ENCODE assay signal across 1 cellular context in the genomic region with DNA sequence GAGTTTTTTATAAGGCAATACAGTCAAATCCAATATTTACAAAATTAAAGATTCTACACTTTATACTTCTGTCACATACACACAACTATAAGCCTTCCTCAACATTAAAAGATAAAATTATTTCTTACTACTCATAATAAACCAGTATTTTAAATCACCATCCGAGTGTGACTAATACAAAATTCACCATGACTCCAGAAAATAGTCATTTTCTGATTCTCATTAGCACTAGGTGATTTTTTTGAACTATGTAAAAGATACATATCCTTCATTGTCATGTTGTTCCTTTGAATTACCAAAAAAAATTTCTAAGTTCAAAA.
TF ChIP-seq lines count a peak whose summit lies in the region.

No MANE protein-coding gene starts in this region.

TF ChIP-seq in WTC11, 78 proteins besides CTCF, POLR2A, EP300 and RAD21 (continued from another document):
- TF ChIP-seq, protein P1, sequence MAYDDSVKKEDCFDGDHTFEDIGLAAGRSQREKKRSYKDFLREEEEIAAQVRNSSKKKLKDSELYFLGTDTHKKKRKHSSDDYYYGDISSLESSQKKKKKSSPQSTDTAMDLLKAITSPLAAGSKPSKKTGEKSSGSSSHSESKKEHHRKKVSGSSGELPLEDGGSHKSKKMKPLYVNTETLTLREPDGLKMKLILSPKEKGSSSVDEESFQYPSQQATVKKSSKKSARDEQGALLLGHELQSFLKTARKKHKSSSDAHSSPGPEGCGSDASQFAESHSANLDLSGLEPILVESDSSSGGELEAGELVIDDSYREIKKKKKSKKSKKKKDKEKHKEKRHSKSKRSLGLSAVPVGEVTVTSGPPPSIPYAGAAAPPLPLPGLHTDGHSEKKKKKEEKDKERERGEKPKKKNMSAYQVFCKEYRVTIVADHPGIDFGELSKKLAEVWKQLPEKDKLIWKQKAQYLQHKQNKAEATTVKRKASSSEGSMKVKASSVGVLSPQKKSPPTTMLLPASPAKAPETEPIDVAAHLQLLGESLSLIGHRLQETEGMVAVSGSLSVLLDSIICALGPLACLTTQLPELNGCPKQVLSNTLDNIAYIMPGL (CRISPR knock-in tag; IDR thresholded peaks at IDR 0.05): no peak
- TF ChIP-seq ZNF423 (CRISPR knock-in tag; IDR thresholded peaks at IDR 0.05) (no peak), MXD4 (CRISPR knock-in tag; IDR thresholded peaks at IDR 0.05; ENCODE audit: borderline replicate concordance) (no peak), FOXJ3 (CRISPR knock-in tag; IDR thresholded peaks at IDR 0.05; ENCODE audit: borderline replicate concordance) (no peak), SP1 (CRISPR knock-in tag; conservative IDR thresholded peaks at IDR 0.05) (no peak), TP53 (CRISPR knock-in tag; IDR thresholded peaks at IDR 0.05) (no peak)
- TF ChIP-seq, protein P2, sequence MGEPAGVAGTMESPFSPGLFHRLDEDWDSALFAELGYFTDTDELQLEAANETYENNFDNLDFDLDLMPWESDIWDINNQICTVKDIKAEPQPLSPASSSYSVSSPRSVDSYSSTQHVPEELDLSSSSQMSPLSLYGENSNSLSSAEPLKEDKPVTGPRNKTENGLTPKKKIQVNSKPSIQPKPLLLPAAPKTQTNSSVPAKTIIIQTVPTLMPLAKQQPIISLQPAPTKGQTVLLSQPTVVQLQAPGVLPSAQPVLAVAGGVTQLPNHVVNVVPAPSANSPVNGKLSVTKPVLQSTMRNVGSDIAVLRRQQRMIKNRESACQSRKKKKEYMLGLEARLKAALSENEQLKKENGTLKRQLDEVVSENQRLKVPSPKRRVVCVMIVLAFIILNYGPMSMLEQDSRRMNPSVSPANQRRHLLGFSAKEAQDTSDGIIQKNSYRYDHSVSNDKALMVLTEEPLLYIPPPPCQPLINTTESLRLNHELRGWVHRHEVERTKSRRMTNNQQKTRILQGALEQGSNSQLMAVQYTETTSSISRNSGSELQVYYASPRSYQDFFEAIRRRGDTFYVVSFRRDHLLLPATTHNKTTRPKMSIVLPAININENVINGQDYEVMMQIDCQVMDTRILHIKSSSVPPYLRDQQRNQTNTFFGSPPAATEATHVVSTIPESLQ (CRISPR knock-in tag; IDR thresholded peaks at IDR 0.05): no peak
- TF ChIP-seq, protein P3, sequence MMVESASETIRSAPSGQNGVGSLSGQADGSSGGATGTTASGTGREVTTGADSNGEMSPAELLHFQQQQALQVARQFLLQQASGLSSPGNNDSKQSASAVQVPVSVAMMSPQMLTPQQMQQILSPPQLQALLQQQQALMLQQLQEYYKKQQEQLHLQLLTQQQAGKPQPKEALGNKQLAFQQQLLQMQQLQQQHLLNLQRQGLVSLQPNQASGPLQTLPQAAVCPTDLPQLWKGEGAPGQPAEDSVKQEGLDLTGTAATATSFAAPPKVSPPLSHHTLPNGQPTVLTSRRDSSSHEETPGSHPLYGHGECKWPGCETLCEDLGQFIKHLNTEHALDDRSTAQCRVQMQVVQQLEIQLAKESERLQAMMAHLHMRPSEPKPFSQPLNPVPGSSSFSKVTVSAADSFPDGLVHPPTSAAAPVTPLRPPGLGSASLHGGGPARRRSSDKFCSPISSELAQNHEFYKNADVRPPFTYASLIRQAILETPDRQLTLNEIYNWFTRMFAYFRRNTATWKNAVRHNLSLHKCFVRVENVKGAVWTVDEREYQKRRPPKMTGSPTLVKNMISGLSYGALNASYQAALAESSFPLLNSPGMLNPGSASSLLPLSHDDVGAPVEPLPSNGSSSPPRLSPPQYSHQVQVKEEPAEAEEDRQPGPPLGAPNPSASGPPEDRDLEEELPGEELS (CRISPR knock-in tag; IDR thresholded peaks at IDR 0.05): no peak
- TF ChIP-seq, protein P4, sequence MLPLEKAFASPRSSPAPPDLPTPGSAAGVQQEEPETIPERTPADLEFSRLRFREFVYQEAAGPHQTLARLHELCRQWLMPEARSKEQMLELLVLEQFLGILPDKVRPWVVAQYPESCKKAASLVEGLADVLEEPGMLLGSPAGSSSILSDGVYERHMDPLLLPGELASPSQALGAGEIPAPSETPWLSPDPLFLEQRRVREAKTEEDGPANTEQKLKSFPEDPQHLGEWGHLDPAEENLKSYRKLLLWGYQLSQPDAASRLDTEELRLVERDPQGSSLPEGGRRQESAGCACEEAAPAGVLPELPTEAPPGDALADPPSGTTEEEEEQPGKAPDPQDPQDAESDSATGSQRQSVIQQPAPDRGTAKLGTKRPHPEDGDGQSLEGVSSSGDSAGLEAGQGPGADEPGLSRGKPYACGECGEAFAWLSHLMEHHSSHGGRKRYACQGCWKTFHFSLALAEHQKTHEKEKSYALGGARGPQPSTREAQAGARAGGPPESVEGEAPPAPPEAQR (CRISPR knock-in tag; IDR thresholded peaks at IDR 0.05): no peak
TF ChIP-seq in WTC11: peak in this region for 0.
